ENCODE assay signal across 3 cellular contexts in the genomic region with DNA sequence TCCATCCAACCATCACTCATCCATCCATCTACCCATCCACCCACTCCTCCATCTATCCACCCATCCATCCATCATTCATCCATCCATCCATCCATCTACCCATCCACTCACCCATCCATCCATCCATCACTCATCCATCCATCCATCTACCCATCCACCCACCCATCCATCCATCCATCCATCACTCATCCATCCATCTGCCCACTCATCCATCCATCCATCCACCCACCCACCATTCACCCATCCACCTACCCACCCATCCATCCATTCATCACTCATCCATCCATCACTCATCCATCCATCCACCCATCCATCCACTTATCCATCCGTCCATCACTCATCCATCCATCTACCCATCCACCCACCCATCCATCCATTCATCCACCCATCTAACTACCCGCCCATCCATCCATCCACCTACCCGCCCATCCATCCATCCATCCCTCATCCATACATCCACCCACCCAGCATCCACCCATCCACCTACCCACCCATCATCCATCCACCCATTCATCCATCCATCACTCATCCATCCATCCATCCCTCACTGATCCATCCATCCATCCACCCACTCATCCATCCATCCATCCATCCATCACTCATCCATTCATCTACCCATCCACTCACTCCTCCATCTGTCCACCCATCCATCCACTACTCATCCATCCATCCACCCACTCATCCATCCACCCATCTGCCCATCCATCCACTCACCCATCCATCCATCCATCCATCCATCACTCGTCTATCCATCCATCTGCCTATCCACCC.
A peak's percentile ranks its signal among the peaks of the same experiment; 100 is the strongest.
TF ChIP-seq lines count a peak whose summit lies in the region.

No MANE protein-coding gene starts in this region.

TF ChIP-seq in HEK293, 187 proteins besides CTCF, POLR2A, EP300 and RAD21 (continues in another document):
- TF ChIP-seq ZNF791 (tag by site-specific recombination; IDR thresholded peaks at IDR 0.05) (peak; percentile 12; the same call in 1 of the 2 replicates), ZNF555 (tag by site-specific recombination; conservative IDR thresholded peaks at IDR 0.05) (no peak), ZFHX2 (tag by site-specific recombination; conservative IDR thresholded peaks at IDR 0.05) (peak; percentile 79), BCL11A (tag by site-specific recombination; IDR thresholded peaks at IDR 0.05; ENCODE audit: low read depth) (no peak), EGR2 (tag by site-specific recombination; IDR thresholded peaks at IDR 0.05; ENCODE audit: low read depth) (peak; percentile 95), ZBTB17 (tag by site-specific recombination; IDR thresholded peaks at IDR 0.05) (peak; percentile 100), ZNF785 (tag by site-specific recombination; IDR thresholded peaks at IDR 0.05) (0 out of 2 replicates have a peak, but pooled peaks have one; percentile 36), ZNF211 (tag by site-specific recombination; IDR thresholded peaks at IDR 0.05; ENCODE audit: low read depth) (no peak), ZNF366 (tag by site-specific recombination; conservative IDR thresholded peaks at IDR 0.05) (peak; percentile 95), KLF1 (tag by site-specific recombination; IDR thresholded peaks at IDR 0.05) (0 out of 2 replicates have a peak, but pooled peaks have one; percentile 9), SP2 (tag by site-specific recombination; IDR thresholded peaks at IDR 0.05) (peak; percentile 15; the same call in 1 of the 2 replicates)
- TF ChIP-seq, protein P1, sequence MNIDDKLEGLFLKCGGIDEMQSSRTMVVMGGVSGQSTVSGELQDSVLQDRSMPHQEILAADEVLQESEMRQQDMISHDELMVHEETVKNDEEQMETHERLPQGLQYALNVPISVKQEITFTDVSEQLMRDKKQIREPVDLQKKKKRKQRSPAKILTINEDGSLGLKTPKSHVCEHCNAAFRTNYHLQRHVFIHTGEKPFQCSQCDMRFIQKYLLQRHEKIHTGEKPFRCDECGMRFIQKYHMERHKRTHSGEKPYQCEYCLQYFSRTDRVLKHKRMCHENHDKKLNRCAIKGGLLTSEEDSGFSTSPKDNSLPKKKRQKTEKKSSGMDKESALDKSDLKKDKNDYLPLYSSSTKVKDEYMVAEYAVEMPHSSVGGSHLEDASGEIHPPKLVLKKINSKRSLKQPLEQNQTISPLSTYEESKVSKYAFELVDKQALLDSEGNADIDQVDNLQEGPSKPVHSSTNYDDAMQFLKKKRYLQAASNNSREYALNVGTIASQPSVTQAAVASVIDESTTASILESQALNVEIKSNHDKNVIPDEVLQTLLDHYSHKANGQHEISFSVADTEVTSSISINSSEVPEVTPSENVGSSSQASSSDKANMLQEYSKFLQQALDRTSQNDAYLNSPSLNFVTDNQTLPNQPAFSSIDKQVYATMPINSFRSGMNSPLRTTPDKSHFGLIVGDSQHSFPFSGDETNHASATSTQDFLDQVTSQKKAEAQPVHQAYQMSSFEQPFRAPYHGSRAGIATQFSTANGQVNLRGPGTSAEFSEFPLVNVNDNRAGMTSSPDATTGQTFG (tag by site-specific recombination; IDR thresholded peaks at IDR 0.05; ENCODE audit: borderline replicate concordance): 0 out of 2 replicates have a peak, but pooled peaks have one; percentile 6
- TF ChIP-seq, protein P2, sequence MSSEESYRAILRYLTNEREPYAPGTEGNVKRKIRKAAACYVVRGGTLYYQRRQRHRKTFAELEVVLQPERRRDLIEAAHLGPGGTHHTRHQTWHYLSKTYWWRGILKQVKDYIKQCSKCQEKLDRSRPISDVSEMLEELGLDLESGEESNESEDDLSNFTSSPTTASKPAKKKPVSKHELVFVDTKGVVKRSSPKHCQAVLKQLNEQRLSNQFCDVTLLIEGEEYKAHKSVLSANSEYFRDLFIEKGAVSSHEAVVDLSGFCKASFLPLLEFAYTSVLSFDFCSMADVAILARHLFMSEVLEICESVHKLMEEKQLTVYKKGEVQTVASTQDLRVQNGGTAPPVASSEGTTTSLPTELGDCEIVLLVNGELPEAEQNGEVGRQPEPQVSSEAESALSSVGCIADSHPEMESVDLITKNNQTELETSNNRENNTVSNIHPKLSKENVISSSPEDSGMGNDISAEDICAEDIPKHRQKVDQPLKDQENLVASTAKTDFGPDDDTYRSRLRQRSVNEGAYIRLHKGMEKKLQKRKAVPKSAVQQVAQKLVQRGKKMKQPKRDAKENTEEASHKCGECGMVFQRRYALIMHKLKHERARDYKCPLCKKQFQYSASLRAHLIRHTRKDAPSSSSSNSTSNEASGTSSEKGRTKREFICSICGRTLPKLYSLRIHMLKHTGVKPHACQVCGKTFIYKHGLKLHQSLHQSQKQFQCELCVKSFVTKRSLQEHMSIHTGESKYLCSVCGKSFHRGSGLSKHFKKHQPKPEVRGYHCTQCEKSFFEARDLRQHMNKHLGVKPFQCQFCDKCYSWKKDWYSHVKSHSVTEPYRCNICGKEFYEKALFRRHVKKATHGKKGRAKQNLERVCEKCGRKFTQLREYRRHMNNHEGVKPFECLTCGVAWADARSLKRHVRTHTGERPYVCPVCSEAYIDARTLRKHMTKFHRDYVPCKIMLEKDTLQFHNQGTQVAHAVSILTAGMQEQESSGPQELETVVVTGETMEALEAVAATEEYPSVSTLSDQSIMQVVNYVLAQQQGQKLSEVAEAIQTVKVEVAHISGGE (tag by site-specific recombination; conservative IDR thresholded peaks at IDR 0.05; ENCODE audit: low read depth): no peak

TF ChIP-seq in IMR-90, 13 proteins besides CTCF, POLR2A, EP300 and RAD21:
- TF ChIP-seq NFE2L2 (IDR thresholded peaks at IDR 0.05; ENCODE audit: low read depth, low read length): no peak
- TF ChIP-seq, protein P3, sequence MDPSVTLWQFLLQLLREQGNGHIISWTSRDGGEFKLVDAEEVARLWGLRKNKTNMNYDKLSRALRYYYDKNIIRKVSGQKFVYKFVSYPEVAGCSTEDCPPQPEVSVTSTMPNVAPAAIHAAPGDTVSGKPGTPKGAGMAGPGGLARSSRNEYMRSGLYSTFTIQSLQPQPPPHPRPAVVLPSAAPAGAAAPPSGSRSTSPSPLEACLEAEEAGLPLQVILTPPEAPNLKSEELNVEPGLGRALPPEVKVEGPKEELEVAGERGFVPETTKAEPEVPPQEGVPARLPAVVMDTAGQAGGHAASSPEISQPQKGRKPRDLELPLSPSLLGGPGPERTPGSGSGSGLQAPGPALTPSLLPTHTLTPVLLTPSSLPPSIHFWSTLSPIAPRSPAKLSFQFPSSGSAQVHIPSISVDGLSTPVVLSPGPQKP (IDR thresholded peaks at IDR 0.05; ENCODE audit: borderline replicate concordance, low read depth, low read length): no peak
- TF ChIP-seq CHD1 (IDR thresholded peaks at IDR 0.05; ENCODE audit: low read depth, low read length): no peak
- TF ChIP-seq CEBPB (IDR thresholded peaks at IDR 0.05; ENCODE audit: low read depth, low read length): no peak
- TF ChIP-seq MXI1 (IDR thresholded peaks at IDR 0.05; ENCODE audit: borderline replicate concordance, low read depth, low read length): no peak
- no peak for TF ChIP-seq BHLHE40 (IDR thresholded peaks at IDR 0.05; ENCODE audit: low read depth, low read length)
- no peak for TF ChIP-seq MAFK (IDR thresholded peaks at IDR 0.05; ENCODE audit: low read depth, low read length)
- no peak for TF ChIP-seq RCOR1 (IDR thresholded peaks at IDR 0.05; ENCODE audit: insufficient replicate concordance, low read length)
- no peak for TF ChIP-seq SMC3 (IDR thresholded peaks at IDR 0.05; ENCODE audit: low read depth, low read length)
- TF ChIP-seq, protein P4, sequence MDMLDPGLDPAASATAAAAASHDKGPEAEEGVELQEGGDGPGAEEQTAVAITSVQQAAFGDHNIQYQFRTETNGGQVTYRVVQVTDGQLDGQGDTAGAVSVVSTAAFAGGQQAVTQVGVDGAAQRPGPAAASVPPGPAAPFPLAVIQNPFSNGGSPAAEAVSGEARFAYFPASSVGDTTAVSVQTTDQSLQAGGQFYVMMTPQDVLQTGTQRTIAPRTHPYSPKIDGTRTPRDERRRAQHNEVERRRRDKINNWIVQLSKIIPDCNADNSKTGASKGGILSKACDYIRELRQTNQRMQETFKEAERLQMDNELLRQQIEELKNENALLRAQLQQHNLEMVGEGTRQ (IDR thresholded peaks at IDR 0.05; ENCODE audit: low read depth, low read length): no peak
- no peak for TF ChIP-seq MAZ (IDR thresholded peaks at IDR 0.05; ENCODE audit: borderline replicate concordance, low read depth, low read length)
- no peak for TF ChIP-seq FOS (IDR thresholded peaks at IDR 0.05; ENCODE audit: low read depth, low read length)
- no peak for TF ChIP-seq RFX5 (IDR thresholded peaks at IDR 0.05; ENCODE audit: low read depth, low read length)

TF ChIP-seq in neural cell, 6 proteins besides CTCF, POLR2A, EP300 and RAD21:
- TF ChIP-seq EZH2 (IDR thresholded peaks at IDR 0.05; ENCODE audit: borderline replicate concordance, insufficient read depth, low read length, poor library complexity, severe bottlenecking): peak; percentile 60
- no peak for TF ChIP-seq POLR2AphosphoS5 (IDR thresholded peaks at IDR 0.05)
